26 cellular contexts compared by ENCODE assay signal in the genomic region with DNA sequence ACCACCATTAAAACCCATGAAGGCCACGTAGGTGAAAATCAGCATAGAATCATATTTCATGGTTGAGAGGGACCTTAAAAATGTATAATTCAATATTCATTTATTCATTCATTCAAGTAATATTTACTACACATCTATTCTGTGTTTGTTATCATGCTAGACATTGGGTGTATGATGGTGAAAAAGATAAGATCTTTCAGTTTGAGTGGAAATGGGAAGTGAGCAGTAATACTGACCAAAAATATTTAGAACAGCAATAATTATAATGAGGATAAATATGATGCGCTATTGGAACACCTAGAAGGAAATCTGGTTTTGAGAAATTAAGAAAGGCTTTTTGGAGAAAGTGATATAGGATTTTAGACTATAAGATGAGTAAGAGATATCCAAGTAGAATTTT. TPM values are rescaled to one million over a fixed set of nuclear protein-coding genes. Genes with fewer than 3 reads are reported as not detected.
"Had no signal": no experiment of that assay in that cellular context is flagged by ENCODE, and none has a peak within 500 bp of the region (broad histone marks: within the 10 kb centered on the region; RNA-seq: fewer than 3 reads in every experiment).

No MANE protein-coding gene starts in this region.

- H3K4me3 Mint-ChIP-seq: dendritic cell treated with granulocyte-macrophage colony-stimulating factor and Interleukin-4, amounts not matched to agents 40 ng/mL and 50 ng/mL, for 4 days; endodermal cell; memory B cell; natural killer cell; stimulated activated memory B cell treated with anti-CD40 and anti-IgM and Interleukin-4, amounts not matched to agents 10 μg/mL and 1 μg/mL and 100 μg/mL, for 72 hours had no signal

- H3K27me3 Mint-ChIP-seq: dendritic cell treated with granulocyte-macrophage colony-stimulating factor and Interleukin-4, amounts not matched to agents 40 ng/mL and 50 ng/mL, for 4 days; memory B cell; stimulated activated memory B cell treated with anti-CD40 and anti-IgM and Interleukin-4, amounts not matched to agents 10 μg/mL and 1 μg/mL and 100 μg/mL, for 72 hours had no signal

- H3K36me3 Mint-ChIP-seq: memory B cell; natural killer cell; stimulated activated memory B cell treated with anti-CD40 and anti-IgM and Interleukin-4, amounts not matched to agents 10 μg/mL and 1 μg/mL and 100 μg/mL, for 72 hours had no signal

- H3K9me3 Mint-ChIP-seq: dendritic cell treated with granulocyte-macrophage colony-stimulating factor and Interleukin-4, amounts not matched to agents 40 ng/mL and 50 ng/mL, for 4 days; endodermal cell; memory B cell; stimulated activated memory B cell treated with anti-CD40 and anti-IgM and Interleukin-4, amounts not matched to agents 10 μg/mL and 1 μg/mL and 100 μg/mL, for 72 hours had no signal

- DNase-seq: effector CD8-positive, alpha-beta T cell; endodermal cell; foreskin fibroblast; gastrocnemius medialis; head of caudate nucleus; left ventricle myocardium superior; lower lobe of right lung; natural killer cell; occipital lobe; ovary; posterior cingulate gyrus; psoas muscle; right cardiac atrium; sigmoid colon; spleen; stimulated activated CD4-positive, alpha-beta T cell treated with anti-CD3 and anti-CD28 coated beads, Interleukin-4, amount 100 ng/mL, for 4 hours; stimulated activated naive CD8-positive, alpha-beta T cell treated with anti-CD3 and anti-CD28 coated beads, Interleukin-15, Interleukin-2, amounts not matched to agents 100 U/mL and 50 U/mL, for 24 hours; substantia nigra; testis; upper lobe of left lung; uterus had no signal

- H3K4me1 Mint-ChIP-seq: endodermal cell; memory B cell; natural killer cell; stimulated activated memory B cell treated with anti-CD40 and anti-IgM and Interleukin-4, amounts not matched to agents 10 μg/mL and 1 μg/mL and 100 μg/mL, for 72 hours had no signal

- ATAC-seq: esophagus mucosa; gastrocnemius medialis; left ventricle myocardium superior; lower lobe of right lung; natural killer cell; psoas muscle; right cardiac atrium; stimulated activated memory B cell treated with anti-CD40 and anti-IgM and Interleukin-4, amounts not matched to agents 10 μg/mL and 1 μg/mL and 100 μg/mL, for 72 hours; stimulated activated naive CD8-positive, alpha-beta T cell treated with anti-CD3 and anti-CD28 coated beads, Interleukin-15, Interleukin-2, amounts not matched to agents 100 U/mL and 50 U/mL, for 24 hours had no signal

- H3K27ac Mint-ChIP-seq: dendritic cell treated with granulocyte-macrophage colony-stimulating factor and Interleukin-4, amounts not matched to agents 40 ng/mL and 50 ng/mL, for 4 days; endodermal cell; memory B cell; natural killer cell; stimulated activated memory B cell treated with anti-CD40 and anti-IgM and Interleukin-4, amounts not matched to agents 10 μg/mL and 1 μg/mL and 100 μg/mL, for 72 hours had no signal

RNA-seq across cellular contexts. Expression of a gene that starts 28.0 kb away (rescaled TPM):
- total RNA-seq: endodermal cell, esophagus mucosa, mononuclear cell had no signal
